7 cellular contexts compared by ENCODE assay signal in the genomic region with DNA sequence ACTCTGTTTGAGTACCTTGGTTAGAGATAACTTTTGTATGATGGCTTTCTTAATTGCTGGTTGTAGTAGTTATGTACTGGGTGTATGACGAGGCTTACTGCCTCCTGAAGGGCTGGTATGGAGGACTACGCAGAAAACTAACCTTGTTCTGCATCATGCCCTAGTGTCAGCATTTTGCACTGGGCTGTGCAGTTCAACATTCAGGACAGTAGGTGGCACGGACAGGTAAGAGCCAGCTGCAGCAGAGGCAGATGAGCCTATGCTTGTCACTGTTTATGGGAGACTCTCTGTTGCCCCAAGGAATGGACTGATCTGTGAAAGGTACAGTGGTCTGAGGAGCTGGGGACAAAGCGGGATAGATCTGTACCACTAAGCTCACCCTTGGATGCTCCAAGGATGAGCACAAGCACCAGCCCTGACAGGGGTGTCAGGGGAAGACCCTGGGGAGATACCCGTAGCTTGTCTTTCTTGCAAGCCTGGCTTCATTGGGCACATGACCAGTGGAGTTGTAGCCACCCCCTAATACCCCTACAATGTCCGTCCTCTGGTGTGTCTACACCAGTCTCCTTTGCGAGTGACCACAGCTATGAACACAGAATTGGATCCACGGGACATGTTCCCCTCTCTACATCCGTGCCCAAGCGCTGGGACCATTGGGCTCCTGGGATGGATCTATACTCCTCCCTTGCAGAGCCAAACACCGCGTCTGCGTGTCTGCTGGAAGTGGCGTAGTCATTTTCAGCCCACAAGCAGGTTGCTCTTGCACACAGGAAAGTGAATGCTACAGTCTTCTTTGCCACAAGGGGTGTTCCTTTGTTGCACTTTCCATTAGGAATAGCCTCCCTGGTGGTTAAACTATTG. TPM values are rescaled to one million over a fixed set of nuclear protein-coding genes. Genes with fewer than 3 reads are reported as not detected.
DNase-seq lines count a peak whose midpoint lies in the region; ATAC-seq, FAIRE-seq and TF ChIP-seq lines count a peak whose summit lies in the region.

No MANE protein-coding gene starts in this region.

- no peaks in the 10 kb centered on the region for H3K36me3 Mint-ChIP-seq in activated CD4-positive, alpha-beta T cell treated with anti-CD3 and anti-CD28 coated beads, Interleukin-2, amount 10 ng/mL, durations not matched to agents 7 days and 5 days (ENCODE audit: low read depth)

- intact Hi-C loops in stomach (cut with DNase I; ENCODE audit: low total_unique reads) = no loop called here

- no peaks in the 10 kb centered on the region for H3K36me3 ChIP-seq in stomach

- H3K4me3 Mint-ChIP-seq in activated CD4-positive, alpha-beta T cell treated with anti-CD3 and anti-CD28 coated beads, Interleukin-2, amount 10 ng/mL, durations not matched to agents 7 days and 5 days = no peak overlapping the region

- H3K27me3 ChIP-seq in stomach = no peaks in the 10 kb centered on the region

- H3K27ac ChIP-seq in stomach = no peak overlapping the region

- no peaks in the 10 kb centered on the region for H3K9me3 ChIP-seq in stomach

- FAIRE-seq in GM19239 (lab: Jason Lieb, UNC) = peak; percentile 82

- no peaks in the 10 kb centered on the region for H3K4me1 Mint-ChIP-seq in activated CD4-positive, alpha-beta T cell treated with anti-CD3 and anti-CD28 coated beads, Interleukin-2, amount 10 ng/mL, durations not matched to agents 7 days and 5 days

- H3K4me1 ChIP-seq in stomach = no peaks in the 10 kb centered on the region

- no peak for TF ChIP-seq EP300 in stomach (IDR thresholded peaks at IDR 0.05)

- H3K4me3 ChIP-seq in fibroblast of the aortic adventitia (ENCODE audit: low read depth, low read length) (no peak overlapping the region), stomach (no peak overlapping the region)

- H3K9me3 Mint-ChIP-seq in activated CD4-positive, alpha-beta T cell treated with anti-CD3 and anti-CD28 coated beads, Interleukin-2, amount 10 ng/mL, durations not matched to agents 7 days and 5 days = no peaks in the 10 kb centered on the region

- 77 to 90% (median 81%) methylated on average over 14 of the region's 14 CpGs for WGBS in stomach, 5 donors

- no peak for TF ChIP-seq POLR2A in stomach (IDR thresholded peaks at IDR 0.05)

- peak; percentile 98 for ATAC-seq in HG03103 (IDR thresholded peaks at IDR 0.05; ENCODE audit: low read depth, unreplicated experiment)

- TF ChIP-seq CTCF in fibroblast of the aortic adventitia (IDR thresholded peaks at IDR 0.05; ENCODE audit: insufficient read depth, low read length) (peak; percentile 74), stomach (IDR thresholded peaks at IDR 0.05) (peak in 3 of 7 experiments; percentile 29 to 60 (median 51))

- POLR2A ChIA-PET in activated CD4-positive, alpha-beta T cell treated with anti-CD3 and anti-CD28 coated beads, Interleukin-2, amount 10 ng/mL, durations not matched to agents 7 days and 5 days (lab: Charles Lee) = no interaction called here

- CTCF ChIA-PET in activated CD4-positive, alpha-beta T cell treated with anti-CD3 and anti-CD28 coated beads, Interleukin-2, amount 10 ng/mL, durations not matched to agents 7 days and 5 days (lab: Charles Lee) = interaction anchor here (0.9 kb wide), 1 partner anchor 32 kb away, joined by 3 read pairs; no protein-coding TSS in a partner anchor

- peak; percentile 57 for DNase-seq in EH (ENCODE audit: low read depth)
- DNase-seq in GM19239 (ENCODE audit: insufficient read length, low spot score) = peak; percentile 4
- DNase-seq in NCI-H2107 treated with DMSO at 0.1 percent for 48 hours (lab: John Stamatoyannopoulos, UW; ENCODE audit: unreplicated experiment) = peak; percentile 8
- peak; percentile 45 for DNase-seq in activated CD4-positive, alpha-beta T cell treated with anti-CD3 and anti-CD28 coated beads, Interleukin-2, amount 10 ng/mL, durations not matched to agents 7 days and 5 days
- DNase-seq in fibroblast of the aortic adventitia (ENCODE audit: low read depth) = peak; percentile 50
- DNase-seq in stomach = peak; percentile 64

- no peaks in the 10 kb centered on the region for H3K27me3 Mint-ChIP-seq in activated CD4-positive, alpha-beta T cell treated with anti-CD3 and anti-CD28 coated beads, Interleukin-2, amount 10 ng/mL, durations not matched to agents 7 days and 5 days

- H3K27ac Mint-ChIP-seq in activated CD4-positive, alpha-beta T cell treated with anti-CD3 and anti-CD28 coated beads, Interleukin-2, amount 10 ng/mL, durations not matched to agents 7 days and 5 days = no peak overlapping the region

RNA-seq across cellular contexts. Expression of a gene that starts 51.1 kb away (rescaled TPM):
- not detected for total RNA-seq in activated CD4-positive, alpha-beta T cell treated with anti-CD3 and anti-CD28 coated beads, Interleukin-2, amount 10 ng/mL, durations not matched to agents 7 days and 5 days
- total RNA-seq in fibroblast of the aortic adventitia (ENCODE audit: low replicate concordance) (not detected in 2 replicates), stomach (under 1 TPM in 1 of 5 donors, not detected in 4; 0.73 TPM)
- not detected for polyA plus RNA-seq in stomach

Comparison
In these comparisons a context has a peak if more than half of its experiments do, and no peak if none do; other contexts are left out.
1. DNase-seq: peak in every context shown above with its lines; median percentile 64 in stomach; 57 in EH; 50 in fibroblast of the aortic adventitia; 45 in activated CD4-positive, alpha-beta T cell treated with anti-CD3 and anti-CD28 coated beads, Interleukin-2, amount 10 ng/mL, durations not matched to agents 7 days and 5 days; 8 in NCI-H2107 treated with DMSO at 0.1 percent for 48 hours; 4 in GM19239.